ENCODE assay signal across 16 cellular contexts in the genomic region with DNA sequence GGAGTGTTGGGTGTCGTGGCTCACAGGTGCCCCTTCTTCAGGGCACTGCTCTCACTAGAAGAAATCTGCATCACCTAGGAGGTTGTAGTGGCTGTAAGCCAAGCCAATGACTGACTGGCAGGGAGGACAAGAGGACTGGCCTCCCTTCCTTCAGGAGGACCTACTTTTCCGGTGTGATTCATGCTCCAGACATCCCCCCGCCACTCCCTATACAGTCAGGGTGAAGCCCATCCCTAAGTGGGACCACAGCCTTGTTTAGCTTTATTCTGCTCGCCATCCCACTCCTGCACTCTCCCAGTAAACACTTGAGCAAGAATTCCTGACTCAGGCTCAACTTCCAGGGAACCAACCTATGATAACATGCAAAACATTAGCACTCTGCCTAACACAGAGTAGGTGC.
A peak's percentile ranks its signal among the peaks of the same experiment; 100 is the strongest.
DNase-seq lines count a peak whose midpoint lies in the region; ATAC-seq and TF ChIP-seq lines count a peak whose summit lies in the region.
"Had no signal": no experiment of that assay in that cellular context is flagged by ENCODE, and none has a peak within 500 bp of the region (broad histone marks: within the 10 kb centered on the region; RNA-seq: fewer than 3 reads in every experiment).

No MANE protein-coding gene starts in this region.

- peaks cover 7% of the 10 kb centered on the region for H3K4me1 ChIP-seq in RWPE2 (ENCODE audit: insufficient read depth, poor library complexity, severe bottlenecking)

- intact Hi-C loops in Calu3 (cut with micrococcal nuclease; ENCODE audit: unreplicated experiment) = no loop called here
- intact Hi-C loops in activated CD8-positive, alpha-beta T cell treated with anti-CD3 and anti-CD28 coated beads for 36 hours (cut with micrococcal nuclease) = no loop called here
- intact Hi-C loops in CD4-positive, alpha-beta T cell (cut with DNase I, micrococcal nuclease) = no loop called here

- DNase-seq in Calu3 = peak; percentile 21
- peak; percentile 7 for DNase-seq in HS-27A (ENCODE audit: low read depth)
- no peak for DNase-seq in RWPE2 (ENCODE audit: low spot score)
- DNase-seq in naive B cell = no peak
- DNase-seq in activated CD8-positive, alpha-beta T cell treated with anti-CD3 and anti-CD28 coated beads for 36 hours = no peak
- no peak for DNase-seq in CD4-positive, alpha-beta T cell
- DNase-seq: AML-193; CD4-positive, alpha-beta memory T cell; H7; IMR-90; NCI-H1048; NCI-H146; NCI-H2081 treated with DMSO at 0.1 percent for 48 hours; NCI-H524 treated with DMSO at 0.1 percent for 48 hours had no signal

- no peaks in the 10 kb centered on the region for H3K27me3 ChIP-seq in RWPE2 (ENCODE audit: insufficient read depth, poor library complexity, severe bottlenecking)
- no peaks in the 10 kb centered on the region for H3K27me3 ChIP-seq in CD4-positive, alpha-beta T cell (ENCODE audit: control insufficient read depth, insufficient read depth, low read length)

- no peaks in the 10 kb centered on the region for H3K36me3 ChIP-seq in RWPE2 (ENCODE audit: low read depth)

- H3K4me1 Mint-ChIP-seq in Calu3 (ENCODE audit: low read depth, unreplicated experiment) (peaks cover 7% of the 10 kb centered on the region), naive B cell (peaks cover 80 to 97% (median 91%) of the 10 kb centered on the region in 3 donors)
- H3K4me1 Mint-ChIP-seq in activated CD8-positive, alpha-beta T cell treated with anti-CD3 and anti-CD28 coated beads for 36 hours (ENCODE audit: low read depth) = peaks cover 14% of the 10 kb centered on the region
- no peaks in the 10 kb centered on the region for H3K4me1 Mint-ChIP-seq in CD4-positive, alpha-beta T cell (ENCODE audit: low read depth)
- H3K4me1 Mint-ChIP-seq: CD4-positive, alpha-beta memory T cell had no signal

- H3K4me3 ChIP-seq in RWPE2 (ENCODE audit: severe bottlenecking) = no peak overlapping the region

- no peak overlapping the region for H3K27ac Mint-ChIP-seq in Calu3 (ENCODE audit: unreplicated experiment)
- H3K27ac Mint-ChIP-seq in naive B cell = peak overlapping the region; percentile 18 to 89 (median 66)
- H3K27ac Mint-ChIP-seq in activated CD8-positive, alpha-beta T cell treated with anti-CD3 and anti-CD28 coated beads for 36 hours = no peak overlapping the region
- H3K27ac Mint-ChIP-seq in CD4-positive, alpha-beta T cell = no peak overlapping the region
- H3K27ac Mint-ChIP-seq: CD4-positive, alpha-beta memory T cell had no signal

- TF ChIP-seq CTCF in Calu3 (IDR thresholded peaks at IDR 0.05; ENCODE audit: unreplicated experiment) (no peak), RWPE2 (IDR thresholded peaks at IDR 0.05; ENCODE audit: poor library complexity, severe bottlenecking) (no peak)
- no peak for TF ChIP-seq CTCF in activated CD8-positive, alpha-beta T cell treated with anti-CD3 and anti-CD28 coated beads for 36 hours (IDR thresholded peaks at IDR 0.05)
- no peak for TF ChIP-seq CTCF in CD4-positive, alpha-beta T cell (IDR thresholded peaks at IDR 0.05)

- H3K27me3 Mint-ChIP-seq in Calu3 (ENCODE audit: unreplicated experiment) (peaks cover 66% of the 10 kb centered on the region), naive B cell (no peaks in the 10 kb centered on the region)
- no peaks in the 10 kb centered on the region for H3K27me3 Mint-ChIP-seq in activated CD8-positive, alpha-beta T cell treated with anti-CD3 and anti-CD28 coated beads for 36 hours
- H3K27me3 Mint-ChIP-seq in CD4-positive, alpha-beta T cell = no peaks in the 10 kb centered on the region

- H3K27ac ChIP-seq in RWPE2 (ENCODE audit: poor library complexity, severe bottlenecking) = no peak overlapping the region
- no peak overlapping the region for H3K27ac ChIP-seq in CD4-positive, alpha-beta T cell (ENCODE audit: low read depth, low read length)

- no peaks in the 10 kb centered on the region for H3K9me3 ChIP-seq in RWPE2 (ENCODE audit: severe bottlenecking)
- no peaks in the 10 kb centered on the region for H3K9me3 ChIP-seq in CD4-positive, alpha-beta T cell (ENCODE audit: control insufficient read depth, low read length)

- CTCF ChIA-PET in Calu3 (lab: Charles Lee) = interaction anchor here (0.7 kb wide), 1 partner anchor 78 kb away, joined by 3 read pairs; no protein-coding TSS in a partner anchor
- CTCF ChIA-PET in activated CD8-positive, alpha-beta T cell treated with anti-CD3 and anti-CD28 coated beads for 36 hours (lab: Charles Lee) = no interaction called here
- CTCF ChIA-PET in CD4-positive, alpha-beta T cell (lab: Charles Lee) = no interaction called here

- POLR2A ChIA-PET in activated CD8-positive, alpha-beta T cell treated with anti-CD3 and anti-CD28 coated beads for 36 hours (lab: Charles Lee) = interaction anchor here (1.1 kb wide), 1 partner anchor 15 kb away, joined by 4 read pairs; no protein-coding TSS in a partner anchor
- POLR2A ChIA-PET in CD4-positive, alpha-beta T cell (lab: Charles Lee) = no interaction called here

- H3K36me3 Mint-ChIP-seq in Calu3 (ENCODE audit: insufficient read depth, unreplicated experiment) (no peaks in the 10 kb centered on the region), naive B cell (peaks cover 0 to 8% of the 10 kb centered on the region in 2 donors)
- no peaks in the 10 kb centered on the region for H3K36me3 Mint-ChIP-seq in activated CD8-positive, alpha-beta T cell treated with anti-CD3 and anti-CD28 coated beads for 36 hours (ENCODE audit: low read depth)
- H3K36me3 Mint-ChIP-seq in CD4-positive, alpha-beta T cell (ENCODE audit: low read depth) = no peaks in the 10 kb centered on the region
- H3K36me3 Mint-ChIP-seq: CD4-positive, alpha-beta memory T cell had no signal

- ATAC-seq in RWPE2 (ENCODE audit: low read depth) = peak; percentile 88
- ATAC-seq in naive B cell (ENCODE audit: low read depth in 2 of 2) = no peak
- ATAC-seq in activated CD8-positive, alpha-beta T cell treated with anti-CD3 and anti-CD28 coated beads for 36 hours = no peak
- ATAC-seq in GM18520 (IDR thresholded peaks at IDR 0.05; ENCODE audit: unreplicated experiment) = no peak
- no peak for ATAC-seq in CD4-positive, alpha-beta T cell (ENCODE audit: poor library complexity)
- no peak for ATAC-seq in GM21786 (IDR thresholded peaks at IDR 0.05; ENCODE audit: unreplicated experiment)

- no TSS peak for BruUV-seq in Calu3 (replicated peaks; lab: Mats Ljungman, UMichigan)

- H3K9me3 Mint-ChIP-seq in Calu3 (ENCODE audit: low read depth, unreplicated experiment) = peaks cover 2% of the 10 kb centered on the region
- no peaks in the 10 kb centered on the region for H3K9me3 Mint-ChIP-seq in naive B cell
- H3K9me3 Mint-ChIP-seq in activated CD8-positive, alpha-beta T cell treated with anti-CD3 and anti-CD28 coated beads for 36 hours = no peaks in the 10 kb centered on the region
- no peaks in the 10 kb centered on the region for H3K9me3 Mint-ChIP-seq in CD4-positive, alpha-beta T cell

- no peak overlapping the region for H3K4me3 Mint-ChIP-seq in Calu3 (ENCODE audit: low read depth, unreplicated experiment)
- no peak overlapping the region for H3K4me3 Mint-ChIP-seq in naive B cell
- no peak overlapping the region for H3K4me3 Mint-ChIP-seq in activated CD8-positive, alpha-beta T cell treated with anti-CD3 and anti-CD28 coated beads for 36 hours
- H3K4me3 Mint-ChIP-seq in CD4-positive, alpha-beta T cell = no peak overlapping the region
- H3K4me3 Mint-ChIP-seq: CD4-positive, alpha-beta memory T cell had no signal

Comparison
In these comparisons a context has a peak if more than half of its experiments do, and no peak if none do; other contexts are left out.
1. DNase-seq: peak in Calu3 (single experiment) and HS-27A (single experiment); none in RWPE2 (single experiment), naive B cell (single experiment), activated CD8-positive, alpha-beta T cell treated with anti-CD3 and anti-CD28 coated beads for 36 hours (single experiment) and CD4-positive, alpha-beta T cell (0 of 10).
2. H3K27ac Mint-ChIP-seq: peak in naive B cell (6 of 6); none in Calu3 (single experiment), activated CD8-positive, alpha-beta T cell treated with anti-CD3 and anti-CD28 coated beads for 36 hours (single experiment) and CD4-positive, alpha-beta T cell (single experiment).